ENCODE assay signal across 24 cellular contexts in genomic region chr21:44722701-44723100, GRCh38. TPM values are rescaled to one million over a fixed set of nuclear protein-coding genes. Genes with fewer than 3 reads are reported as not detected.
DNase-seq lines count a peak whose midpoint lies in the region; ATAC-seq and TF ChIP-seq lines count a peak whose summit lies in the region.
"Had no signal": no experiment of that assay in that cellular context is flagged by ENCODE, and none has a peak within 500 bp of the region (broad histone marks: within the 10 kb centered on the region; RNA-seq: fewer than 3 reads in every experiment).

No MANE protein-coding gene starts in this region.

- no peak for TF ChIP-seq CTCF in right atrium auricular region (IDR thresholded peaks at IDR 0.05)
- no peak for TF ChIP-seq CTCF in type B pancreatic cell (conservative IDR thresholded peaks at IDR 0.05)

- no peaks in the 10 kb centered on the region for H3K9me3 Mint-ChIP-seq in type B pancreatic cell
- H3K9me3 Mint-ChIP-seq: stimulated activated naive CD8-positive, alpha-beta T cell treated with anti-CD3 and anti-CD28 coated beads, Interleukin-15, Interleukin-2, amounts not matched to agents 100 ng/mL and 50 ng/mL, for 24 hours had no signal

- no peaks in the 10 kb centered on the region for H3K36me3 Mint-ChIP-seq in type B pancreatic cell

- H3K4me1 ChIP-seq in right atrium auricular region: peaks cover 0 to 10% of the 10 kb centered on the region in 2 donors
- H3K4me1 ChIP-seq in mesodermal cell (ENCODE audit: control insufficient read depth, insufficient read depth, low read length, poor library complexity, severe bottlenecking): peaks cover 7% of the 10 kb centered on the region
- H3K4me1 ChIP-seq: upper lobe of right lung had no signal

- no peak for ATAC-seq in left colon
- ATAC-seq: HCT116 had no signal

- peaks cover 47% of the 10 kb centered on the region for H3K27me3 Mint-ChIP-seq in type B pancreatic cell

- H3K4me3 Mint-ChIP-seq in type B pancreatic cell: peak overlapping the region; percentile 74

- peaks cover 10% of the 10 kb centered on the region for H3K4me1 Mint-ChIP-seq in type B pancreatic cell (ENCODE audit: unreplicated experiment)

- H3K27ac Mint-ChIP-seq in type B pancreatic cell: peak overlapping the region; percentile 83

- H3K27ac ChIP-seq in right atrium auricular region (no peak overlapping the region), mesodermal cell (ENCODE audit: low read depth, low read length, severe bottlenecking) (peak overlapping the region; percentile 30)
- H3K27ac ChIP-seq: sigmoid colon, upper lobe of right lung had no signal

- H3K4me3 ChIP-seq in right atrium auricular region (no peak overlapping the region), mesodermal cell (ENCODE audit: extremely low read depth, insufficient read depth, low read length, poor library complexity, severe bottlenecking) (no peak overlapping the region)
- H3K4me3 ChIP-seq: sigmoid colon, upper lobe of right lung had no signal

- H3K27me3 ChIP-seq in right atrium auricular region: peaks cover 0 to 14% of the 10 kb centered on the region in 2 donors

- intact Hi-C loops in cardiac septum (cut with DNase I) (no loop called here), left colon (cut with DNase I, micrococcal nuclease) (no loop called here)

- 40% methylated on average over 1 of the region's 5 CpGs; no CpG with 5 or more reads in 1 of the 2 experiments for WGBS in mesodermal cell (ENCODE audit: insufficient coverage in 2 of 2), 2 experiments

- DNase-seq in cardiac septum (ENCODE audit: low spot score): peak; percentile 3
- no peak for DNase-seq in right atrium auricular region (ENCODE audit: low spot score)
- peak; percentile 69 for DNase-seq in NCI-H2227 treated with DMSO at 0.1 percent for 48 hours (lab: John Stamatoyannopoulos, UW)
- peak; percentile 54 for DNase-seq in type B pancreatic cell (ENCODE audit: extremely low spot score, unreplicated experiment)
- DNase-seq in left colon: no peak
- no peak for DNase-seq in NCI-H2171 treated with DMSO at 0.1 percent for 48 hours (lab: John Stamatoyannopoulos, UW)
- DNase-seq in GF-D8 (lab: John Stamatoyannopoulos, UW): no peak
- DNase-seq: ACHN; activated CD4-positive, alpha-beta T cell treated with anti-CD3 and anti-CD28 coated beads for 48 hours; activated CD8-positive, alpha-beta memory T cell treated with anti-CD3 and anti-CD28 coated beads, Interleukin-2, amount 50 U/mL, for 4 hours; activated naive CD4-positive, alpha-beta T cell; hippocampal formation; KG1; kidney glomerular epithelial cell; midbrain; NCI-H1092; NCI-H2171; occipital lobe; sigmoid colon; upper lobe of right lung had no signal

- H3K36me3 ChIP-seq in right atrium auricular region: no peaks in the 10 kb centered on the region
- no peaks in the 10 kb centered on the region for H3K36me3 ChIP-seq in mesodermal cell (ENCODE audit: control insufficient read depth, insufficient read depth, low read length)
- H3K36me3 ChIP-seq: sigmoid colon, upper lobe of right lung had no signal

- H3K9me3 ChIP-seq in right atrium auricular region (no peaks in the 10 kb centered on the region), mesodermal cell (ENCODE audit: control insufficient read depth, low read length) (no peaks in the 10 kb centered on the region)
- H3K9me3 ChIP-seq: sigmoid colon, upper lobe of right lung had no signal

RNA-seq across cellular contexts. Expression of gene TSPEAR, which starts 11.3 kb away (rescaled TPM):
- total RNA-seq in cardiac septum (not detected), right atrium auricular region (not detected), type B pancreatic cell (ENCODE audit: low replicate concordance) (0.34 and 0.59 TPM in 2 replicates), left colon (under 1 TPM in 1 of 2 donors, not detected in 1; 0.09 TPM)
- not detected for polyA plus RNA-seq in mesodermal cell (2013, experiment 1 of 2)
- polyA plus RNA-seq in mesodermal cell (2013, experiment 2 of 2): not detected
- total RNA-seq: occipital lobe, RPMI7951, sigmoid colon had no signal

RNA-seq across cellular contexts. Expression of gene KRTAP10-12, which starts 25.7 kb away (rescaled TPM):
- total RNA-seq in cardiac septum (not detected), right atrium auricular region (not detected), type B pancreatic cell (ENCODE audit: low replicate concordance) (not detected in 2 replicates), left colon (not detected)
- not detected for polyA plus RNA-seq in mesodermal cell (2013, experiment 1 of 2)
- polyA plus RNA-seq in mesodermal cell (2013, experiment 2 of 2): not detected
- total RNA-seq: occipital lobe, RPMI7951, sigmoid colon, upper lobe of right lung had no signal
- polyA plus RNA-seq: sigmoid colon had no signal

RNA-seq across cellular contexts. Expression of gene KRTAP12-1, which starts 40.7 kb away (rescaled TPM):
- total RNA-seq in cardiac septum: not detected
- total RNA-seq in right atrium auricular region: not detected
- polyA plus RNA-seq in mesodermal cell (2013, experiment 1 of 2): not detected
- not detected for polyA plus RNA-seq in mesodermal cell (2013, experiment 2 of 2)
- total RNA-seq in type B pancreatic cell (ENCODE audit: low replicate concordance): not detected in 2 replicates
- not detected for total RNA-seq in left colon
- total RNA-seq: occipital lobe, RPMI7951, sigmoid colon, upper lobe of right lung had no signal
- polyA plus RNA-seq: sigmoid colon had no signal

RNA-seq across cellular contexts. Expression of gene KRTAP12-2, which starts 56.0 kb away (rescaled TPM):
- not detected for total RNA-seq in cardiac septum
- total RNA-seq in right atrium auricular region: not detected
- polyA plus RNA-seq in mesodermal cell (2013, experiment 1 of 2): not detected
- not detected for polyA plus RNA-seq in mesodermal cell (2013, experiment 2 of 2)
- total RNA-seq in type B pancreatic cell (ENCODE audit: low replicate concordance): not detected in 2 replicates
- not detected for total RNA-seq in left colon
- total RNA-seq: occipital lobe, RPMI7951, sigmoid colon, upper lobe of right lung had no signal
- polyA plus RNA-seq: sigmoid colon had no signal

Comparison
In these comparisons a context has a peak if more than half of its experiments do, and no peak if none do; other contexts are left out.
1. DNase-seq: peak in cardiac septum (single experiment), NCI-H2227 treated with DMSO at 0.1 percent for 48 hours (single experiment) and type B pancreatic cell (single experiment); none in right atrium auricular region (single experiment), left colon (0 of 2), NCI-H2171 treated with DMSO at 0.1 percent for 48 hours (single experiment) and GF-D8 (single experiment).